In genomic region chr14:93717222-93717967, GRCh38 we compare ENCODE assay signal across 20 cellular contexts.
DNase-seq lines count a peak whose midpoint lies in the region; ATAC-seq and TF ChIP-seq lines count a peak whose summit lies in the region.
"Had no signal": no experiment of that assay in that cellular context is flagged by ENCODE, and none has a peak within 500 bp of the region (broad histone marks: within the 10 kb centered on the region; RNA-seq: fewer than 3 reads in every experiment).

No MANE protein-coding gene starts in this region.

- H3K14ac ChIP-seq in neuronal stem cell (ENCODE audit: low read length) = no peak overlapping the region

- H2BK15ac ChIP-seq in neuronal stem cell (ENCODE audit: low read length) = peak overlapping the region; percentile 35

- H3K4ac ChIP-seq in neuronal stem cell (ENCODE audit: low read length) = no peak overlapping the region

- H3K4me1 ChIP-seq in right atrium auricular region (no peaks in the 10 kb centered on the region), right cardiac atrium (ENCODE audit: control insufficient read depth, insufficient read depth, low read length) (no peaks in the 10 kb centered on the region), neuronal stem cell (ENCODE audit: control insufficient read depth in 2 of 2, insufficient read depth in 1 of 2, low read depth in 1 of 2, low read length in 2 of 2) (peaks cover 0 to 12% of the 10 kb centered on the region in 2 donors), left lung (no peaks in the 10 kb centered on the region)
- H3K4me1 ChIP-seq: A549, Caco-2 had no signal

- H3K4me2 ChIP-seq in neuronal stem cell (ENCODE audit: insufficient read depth, low read length, poor library complexity, severe bottlenecking) = no peak overlapping the region
- H3K4me2 ChIP-seq: A549, PC-9 had no signal

- H3K27ac Mint-ChIP-seq in activated T-helper 17 cell treated with anti-CD3 and anti-CD28 coated beads, Interleukin-2, amount 50 U/mL, for 72 hours = no peak overlapping the region
- H3K27ac Mint-ChIP-seq: HFFc6 had no signal

- H3K18ac ChIP-seq in neuronal stem cell (ENCODE audit: low read length) = no peak overlapping the region

- H2BK5ac ChIP-seq in neuronal stem cell (ENCODE audit: low read length) = no peak overlapping the region

- H2AK5ac ChIP-seq in neuronal stem cell (ENCODE audit: low read depth, low read length) = peak overlapping the region; percentile 19

- no peak overlapping the region for H3K9ac ChIP-seq in neuronal stem cell (ENCODE audit: low read depth, low read length, poor library complexity)

- no peak overlapping the region for H2AFZ ChIP-seq in neuronal stem cell (ENCODE audit: low read length)
- H2AFZ ChIP-seq: PC-9 had no signal

- H3K9me3 ChIP-seq in right atrium auricular region (no peaks in the 10 kb centered on the region), right cardiac atrium (ENCODE audit: control insufficient read depth, low read length) (no peaks in the 10 kb centered on the region), neuronal stem cell (replicated peaks in 1 of 2; ENCODE audit: control insufficient read depth in 2 of 2, insufficient read depth in 1 of 2, low read depth in 1 of 2, low read length in 2 of 2) (no peaks in the 10 kb centered on the region), left lung (no peaks in the 10 kb centered on the region)
- H3K9me3 ChIP-seq: A549, Caco-2, MG63 had no signal

- no peak overlapping the region for H3K27ac ChIP-seq in right atrium auricular region
- H3K27ac ChIP-seq in right cardiac atrium (ENCODE audit: low read length) = no peak overlapping the region
- H3K27ac ChIP-seq in dorsolateral prefrontal cortex = peak overlapping the region in 39 of 59 donors; percentile 3 to 94 (median 65)
- H3K27ac ChIP-seq in neuronal stem cell (replicated peaks; ENCODE audit: low read length) = no peak overlapping the region
- no peak overlapping the region for H3K27ac ChIP-seq in left lung
- H3K27ac ChIP-seq: A549, PC-9 had no signal

- intact Hi-C loops in right cardiac atrium (cut with DNase I) = no loop called here
- intact Hi-C loops in dorsolateral prefrontal cortex (cut with DNase I) = no loop called here
- intact Hi-C loops in left lung (cut with DNase I) = no loop called here

- no peak overlapping the region for H4K91ac ChIP-seq in neuronal stem cell (ENCODE audit: low read depth, low read length, poor library complexity)

- no peak overlapping the region for H2BK12ac ChIP-seq in neuronal stem cell (ENCODE audit: low read length)

- H3K23ac ChIP-seq in neuronal stem cell (ENCODE audit: low read depth, low read length, poor library complexity) = peak overlapping the region; percentile 47

- no peaks in the 10 kb centered on the region for H3K27me3 ChIP-seq in right atrium auricular region
- H3K27me3 ChIP-seq in right cardiac atrium (ENCODE audit: control insufficient read depth, insufficient read depth) = no peaks in the 10 kb centered on the region
- peaks cover 0 to 15% (median 0%) of the 10 kb centered on the region in 45 donors for H3K27me3 ChIP-seq in dorsolateral prefrontal cortex
- H3K27me3 ChIP-seq in neuronal stem cell (ENCODE audit: control insufficient read depth in 3 of 3, insufficient read depth in 3 of 3, low read depth in 1 of 3, low read length in 3 of 3) = no peaks in the 10 kb centered on the region
- peaks cover 0 to 29% of the 10 kb centered on the region in 2 donors for H3K27me3 ChIP-seq in left lung
- H3K27me3 ChIP-seq: MG63 had no signal

- DNase-seq in right atrium auricular region (ENCODE audit: low spot score) (peak; percentile 53), right cardiac atrium (no peak), dorsolateral prefrontal cortex (no peak), neuronal stem cell (ENCODE audit: low spot score) (no peak), NCI-H2107 (lab: John Stamatoyannopoulos, UW) (no peak), COLO668 (lab: John Stamatoyannopoulos, UW; ENCODE audit: unreplicated experiment) (no peak), left lung (no peak)
- DNase-seq: Caco-2, EL, HFFc6, IMR-90, Karpas-422, MG63, NCI-H1092, NCI-H146, NCI-H2081, NCI-H510A, PC-9 had no signal

- ATAC-seq in right cardiac atrium = no peak
- no peak for ATAC-seq in activated T-helper 17 cell treated with anti-CD3 and anti-CD28 coated beads, Interleukin-2, amount 50 U/mL, for 72 hours (replicated peaks)
- ATAC-seq in left lung = no peak
- ATAC-seq: A549 had no signal

- no peak overlapping the region for H2BK120ac ChIP-seq in neuronal stem cell (ENCODE audit: low read depth, low read length)

- WGBS in right cardiac atrium = 86% methylated on average over 11 of the region's 11 CpGs
- no CpG with 5 or more reads among the region's 11 CpGs for WGBS in neuronal stem cell (ENCODE audit: extremely low coverage in 2 of 2, insufficient read length in 2 of 2, insufficient replicate concordance in 1 of 2), 2 donors

- H3K4me1 Mint-ChIP-seq in activated T-helper 17 cell treated with anti-CD3 and anti-CD28 coated beads, Interleukin-2, amount 50 U/mL, for 72 hours = no peaks in the 10 kb centered on the region

- H3K4me3 Mint-ChIP-seq in activated T-helper 17 cell treated with anti-CD3 and anti-CD28 coated beads, Interleukin-2, amount 50 U/mL, for 72 hours = no peak overlapping the region
- H3K4me3 Mint-ChIP-seq: HFFc6 had no signal

- peaks cover 7% of the 10 kb centered on the region for H3K27me3 Mint-ChIP-seq in activated T-helper 17 cell treated with anti-CD3 and anti-CD28 coated beads, Interleukin-2, amount 50 U/mL, for 72 hours

- no peaks in the 10 kb centered on the region for H3K79me1 ChIP-seq in neuronal stem cell (ENCODE audit: low read depth, low read length)

- H3K4me3 ChIP-seq in right atrium auricular region (no peak overlapping the region), right cardiac atrium (ENCODE audit: low read length) (no peak overlapping the region), dorsolateral prefrontal cortex (no peak overlapping the region), neuronal stem cell (ENCODE audit: low read length in 2 of 2) (no peak overlapping the region), left lung (no peak overlapping the region)
- H3K4me3 ChIP-seq: A549, MG63, PC-9 had no signal

- no peaks in the 10 kb centered on the region for H3K36me3 ChIP-seq in right atrium auricular region
- H3K36me3 ChIP-seq in neuronal stem cell (replicated peaks in 1 of 2; ENCODE audit: control insufficient read depth in 2 of 2, insufficient read depth in 2 of 2, low read length in 2 of 2) = peaks cover 0 to 1% of the 10 kb centered on the region in 2 donors
- no peaks in the 10 kb centered on the region for H3K36me3 ChIP-seq in left lung
- H3K36me3 ChIP-seq: MG63 had no signal

- peaks cover 3% of the 10 kb centered on the region for H3K9me3 Mint-ChIP-seq in activated T-helper 17 cell treated with anti-CD3 and anti-CD28 coated beads, Interleukin-2, amount 50 U/mL, for 72 hours

- H4K8ac ChIP-seq in neuronal stem cell (ENCODE audit: low read depth, low read length) = no peak overlapping the region

- H3K36me3 Mint-ChIP-seq in activated T-helper 17 cell treated with anti-CD3 and anti-CD28 coated beads, Interleukin-2, amount 50 U/mL, for 72 hours (ENCODE audit: low read depth) = no peaks in the 10 kb centered on the region

- TF ChIP-seq CTCF in right atrium auricular region (IDR thresholded peaks at IDR 0.05) (no peak), dorsolateral prefrontal cortex (IDR thresholded peaks at IDR 0.05 in 54 of 56, conservative IDR thresholded peaks at IDR 0.05 in 2 of 56; ENCODE audit: low read depth in 1 of 56, partially characterized antibody in 56 of 56) (no peak), left lung (IDR thresholded peaks at IDR 0.05) (no peak)

Comparison
In these comparisons a context has a peak if more than half of its experiments do, and no peak if none do; other contexts are left out.
1. H3K27ac ChIP-seq: peak in dorsolateral prefrontal cortex (39 of 59); none in right atrium auricular region (0 of 2), right cardiac atrium (single experiment), neuronal stem cell (single experiment) and left lung (0 of 2).